Comparison of ENCODE assay signal across 1 cellular context in genomic region chr6:74091133-74091793, GRCh38.
TF ChIP-seq lines count a peak whose summit lies in the region.

No MANE protein-coding gene starts in this region.

TF ChIP-seq in K562, 482 proteins besides CTCF, POLR2A, EP300 and RAD21:
- TF ChIP-seq, protein P1, sequence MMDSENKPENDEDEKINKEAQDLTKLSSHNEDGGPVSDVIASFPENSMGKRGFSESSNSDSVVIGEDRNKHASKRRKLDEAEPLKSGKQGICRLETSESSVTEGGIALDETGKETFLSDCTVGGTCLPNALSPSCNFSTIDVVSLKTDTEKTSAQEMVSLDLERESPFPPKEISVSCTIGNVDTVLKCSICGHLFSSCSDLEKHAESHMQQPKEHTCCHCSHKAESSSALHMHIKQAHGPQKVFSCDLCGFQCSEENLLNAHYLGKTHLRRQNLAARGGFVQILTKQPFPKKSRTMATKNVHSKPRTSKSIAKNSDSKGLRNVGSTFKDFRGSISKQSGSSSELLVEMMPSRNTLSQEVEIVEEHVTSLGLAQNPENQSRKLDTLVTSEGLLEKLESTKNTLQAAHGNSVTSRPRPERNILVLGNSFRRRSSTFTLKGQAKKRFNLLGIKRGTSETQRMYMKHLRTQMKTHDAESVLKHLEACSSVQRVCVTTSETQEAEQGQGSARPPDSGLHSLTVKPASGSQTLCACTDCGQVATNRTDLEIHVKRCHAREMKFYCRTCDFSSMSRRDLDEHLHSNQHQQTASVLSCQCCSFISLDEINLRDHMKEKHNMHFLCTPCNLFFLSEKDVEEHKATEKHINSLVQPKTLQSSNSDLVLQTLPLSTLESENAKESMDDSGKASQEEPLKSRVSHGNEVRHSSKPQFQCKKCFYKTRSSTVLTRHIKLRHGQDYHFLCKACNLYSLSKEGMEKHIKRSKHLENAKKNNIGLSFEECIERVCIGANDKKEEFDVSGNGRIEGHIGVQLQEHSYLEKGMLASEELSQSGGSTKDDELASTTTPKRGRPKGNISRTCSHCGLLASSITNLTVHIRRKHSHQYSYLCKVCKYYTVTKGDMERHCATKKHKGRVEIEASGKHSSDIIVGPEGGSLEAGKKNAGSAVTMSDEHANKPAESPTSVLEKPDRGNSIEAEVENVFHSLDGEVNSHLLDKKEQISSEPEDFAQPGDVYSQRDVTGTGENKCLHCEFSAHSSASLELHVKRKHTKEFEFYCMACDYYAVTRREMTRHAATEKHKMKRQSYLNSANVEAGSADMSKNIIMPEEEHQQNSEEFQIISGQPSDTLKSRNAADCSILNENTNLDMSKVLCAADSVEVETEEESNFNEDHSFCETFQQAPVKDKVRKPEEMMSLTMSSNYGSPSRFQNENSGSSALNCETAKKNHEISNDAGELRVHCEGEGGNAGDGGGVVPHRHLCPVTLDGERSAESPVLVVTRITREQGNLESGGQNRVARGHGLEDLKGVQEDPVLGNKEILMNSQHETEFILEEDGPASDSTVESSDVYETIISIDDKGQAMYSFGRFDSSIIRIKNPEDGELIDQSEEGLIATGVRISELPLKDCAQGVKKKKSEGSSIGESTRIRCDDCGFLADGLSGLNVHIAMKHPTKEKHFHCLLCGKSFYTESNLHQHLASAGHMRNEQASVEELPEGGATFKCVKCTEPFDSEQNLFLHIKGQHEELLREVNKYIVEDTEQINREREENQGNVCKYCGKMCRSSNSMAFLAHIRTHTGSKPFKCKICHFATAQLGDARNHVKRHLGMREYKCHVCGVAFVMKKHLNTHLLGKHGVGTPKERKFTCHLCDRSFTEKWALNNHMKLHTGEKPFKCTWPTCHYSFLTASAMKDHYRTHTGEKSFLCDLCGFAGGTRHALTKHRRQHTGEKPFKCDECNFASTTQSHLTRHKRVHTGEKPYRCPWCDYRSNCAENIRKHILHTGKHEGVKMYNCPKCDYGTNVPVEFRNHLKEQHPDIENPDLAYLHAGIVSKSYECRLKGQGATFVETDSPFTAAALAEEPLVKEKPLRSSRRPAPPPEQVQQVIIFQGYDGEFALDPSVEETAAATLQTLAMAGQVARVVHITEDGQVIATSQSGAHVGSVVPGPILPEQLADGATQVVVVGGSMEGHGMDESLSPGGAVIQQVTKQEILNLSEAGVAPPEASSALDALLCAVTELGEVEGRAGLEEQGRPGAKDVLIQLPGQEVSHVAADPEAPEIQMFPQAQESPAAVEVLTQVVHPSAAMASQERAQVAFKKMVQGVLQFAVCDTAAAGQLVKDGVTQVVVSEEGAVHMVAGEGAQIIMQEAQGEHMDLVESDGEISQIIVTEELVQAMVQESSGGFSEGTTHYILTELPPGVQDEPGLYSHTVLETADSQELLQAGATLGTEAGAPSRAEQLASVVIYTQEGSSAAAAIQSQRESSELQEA (IDR thresholded peaks at IDR 0.05; ENCODE audit: low read depth) = no peak
- no peak for TF ChIP-seq NBN (IDR thresholded peaks at IDR 0.05; ENCODE audit: low read depth)
- no peak for TF ChIP-seq DPF2 (IDR thresholded peaks at IDR 0.05)
- TF ChIP-seq, protein P2, sequence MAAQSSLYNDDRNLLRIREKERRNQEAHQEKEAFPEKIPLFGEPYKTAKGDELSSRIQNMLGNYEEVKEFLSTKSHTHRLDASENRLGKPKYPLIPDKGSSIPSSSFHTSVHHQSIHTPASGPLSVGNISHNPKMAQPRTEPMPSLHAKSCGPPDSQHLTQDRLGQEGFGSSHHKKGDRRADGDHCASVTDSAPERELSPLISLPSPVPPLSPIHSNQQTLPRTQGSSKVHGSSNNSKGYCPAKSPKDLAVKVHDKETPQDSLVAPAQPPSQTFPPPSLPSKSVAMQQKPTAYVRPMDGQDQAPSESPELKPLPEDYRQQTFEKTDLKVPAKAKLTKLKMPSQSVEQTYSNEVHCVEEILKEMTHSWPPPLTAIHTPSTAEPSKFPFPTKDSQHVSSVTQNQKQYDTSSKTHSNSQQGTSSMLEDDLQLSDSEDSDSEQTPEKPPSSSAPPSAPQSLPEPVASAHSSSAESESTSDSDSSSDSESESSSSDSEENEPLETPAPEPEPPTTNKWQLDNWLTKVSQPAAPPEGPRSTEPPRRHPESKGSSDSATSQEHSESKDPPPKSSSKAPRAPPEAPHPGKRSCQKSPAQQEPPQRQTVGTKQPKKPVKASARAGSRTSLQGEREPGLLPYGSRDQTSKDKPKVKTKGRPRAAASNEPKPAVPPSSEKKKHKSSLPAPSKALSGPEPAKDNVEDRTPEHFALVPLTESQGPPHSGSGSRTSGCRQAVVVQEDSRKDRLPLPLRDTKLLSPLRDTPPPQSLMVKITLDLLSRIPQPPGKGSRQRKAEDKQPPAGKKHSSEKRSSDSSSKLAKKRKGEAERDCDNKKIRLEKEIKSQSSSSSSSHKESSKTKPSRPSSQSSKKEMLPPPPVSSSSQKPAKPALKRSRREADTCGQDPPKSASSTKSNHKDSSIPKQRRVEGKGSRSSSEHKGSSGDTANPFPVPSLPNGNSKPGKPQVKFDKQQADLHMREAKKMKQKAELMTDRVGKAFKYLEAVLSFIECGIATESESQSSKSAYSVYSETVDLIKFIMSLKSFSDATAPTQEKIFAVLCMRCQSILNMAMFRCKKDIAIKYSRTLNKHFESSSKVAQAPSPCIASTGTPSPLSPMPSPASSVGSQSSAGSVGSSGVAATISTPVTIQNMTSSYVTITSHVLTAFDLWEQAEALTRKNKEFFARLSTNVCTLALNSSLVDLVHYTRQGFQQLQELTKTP (IDR thresholded peaks at IDR 0.05; ENCODE audit: low read depth in 1 of 2, partially characterized antibody in 2 of 2) = no peak
TF ChIP-seq in K562: peak in this region for 0.
